ENCODE assay signal across 1 cellular context in genomic region chr12:11856971-11857370, GRCh38.
TF ChIP-seq lines count a peak whose summit lies in the region.

No MANE protein-coding gene starts in this region.

TF ChIP-seq in HepG2, 621 proteins besides CTCF, POLR2A, EP300 and RAD21 (continued from another document):
- TF ChIP-seq AFF4 (CRISPR knock-in tag; IDR thresholded peaks at IDR 0.05) (no peak), ZNF562 (CRISPR knock-in tag; IDR thresholded peaks at IDR 0.05; ENCODE audit: borderline replicate concordance) (no peak), ZBTB7A (CRISPR knock-in tag; IDR thresholded peaks at IDR 0.05) (no peak), TERF1 (CRISPR knock-in tag; IDR thresholded peaks at IDR 0.05) (no peak), USF2 (IDR thresholded peaks at IDR 0.05; ENCODE audit: low read depth, low read length) (no peak), USF2 (CRISPR knock-in tag; IDR thresholded peaks at IDR 0.05; ENCODE audit: borderline replicate concordance) (no peak), EED (CRISPR knock-in tag; IDR thresholded peaks at IDR 0.05) (no peak), HOXA9 (CRISPR knock-in tag; IDR thresholded peaks at IDR 0.05; ENCODE audit: borderline replicate concordance) (no peak), ZNF264 (CRISPR knock-in tag; IDR thresholded peaks at IDR 0.05) (no peak)
